ENCODE assay signal across 24 cellular contexts in genomic region chr4:176207839-176208238, GRCh38. TPM values are rescaled to one million over a fixed set of nuclear protein-coding genes. Genes with fewer than 3 reads are reported as not detected.
A peak's percentile ranks its signal among the peaks of the same experiment; 100 is the strongest.
DNase-seq lines count a peak whose midpoint lies in the region; ATAC-seq and TF ChIP-seq lines count a peak whose summit lies in the region.
"Had no signal": no experiment of that assay in that cellular context is flagged by ENCODE, and none has a peak within 500 bp of the region (broad histone marks: within the 10 kb centered on the region; RNA-seq: fewer than 3 reads in every experiment).

No MANE protein-coding gene starts in this region.

- no peaks in the 10 kb centered on the region for H3K4me1 ChIP-seq in thyroid gland

- intact Hi-C loops in thyroid gland (cut with DNase I), result loop anchor here (10.0 kb wide), 1 partner anchor 107 kb away; the partner anchor contains the start of gene SPCS3

- H3K36me3 ChIP-seq in thyroid gland, result no peaks in the 10 kb centered on the region

- H3K27ac ChIP-seq in thyroid gland, result no peak overlapping the region
- H3K27ac ChIP-seq: HL-60 had no signal

- 78 to 95% methylated on average over 5 of the region's 5 CpGs for WGBS in thyroid gland, 2 donors

- H3K27me3 ChIP-seq in thyroid gland, result no peaks in the 10 kb centered on the region

- no peak overlapping the region for H3K4me3 ChIP-seq in thyroid gland (replicated peaks in 1 of 3)

- TF ChIP-seq POLR2A in thyroid gland (IDR thresholded peaks at IDR 0.05), result no peak

- DNase-seq in A172 (ENCODE audit: low spot score) (peak; percentile 12), DMS 273 treated with DMSO at 0.1 percent for 48 hours (lab: John Stamatoyannopoulos, UW) (peak; percentile 18), NCI-H1048 (lab: John Stamatoyannopoulos, UW) (peak; percentile 21), amniotic epithelial cell (ENCODE audit: low read depth) (peak; percentile 26), D341Med (ENCODE audit: low spot score) (no peak), thyroid gland (no peak)
- DNase-seq: ACHN, C1 segment of cervical spinal cord, DND-41, GDM1, IMR-90, MM.1S, NCI-H1092 treated with DMSO at 0.1 percent for 48 hours, NCI-H146, NCI-H2081, NCI-H2171 treated with DMSO at 0.1 percent for 48 hours, NCI-H446, PC-3, RPMI8226, T-helper 17 cell had no signal

- no peak for ATAC-seq in HG03457 (IDR thresholded peaks at IDR 0.05; ENCODE audit: unreplicated experiment)
- ATAC-seq: PC-3, T-helper 17 cell had no signal

- no peaks in the 10 kb centered on the region for H3K9me3 ChIP-seq in thyroid gland

- TF ChIP-seq CTCF in thyroid gland (IDR thresholded peaks at IDR 0.05), result no peak

RNA-seq across cellular contexts. Expression of gene SPATA4, which starts 12.5 kb away (rescaled TPM):
- total RNA-seq in A172 (2014; rRNA removed; shearing (Covaris generic)), result 0.19 TPM in 1 of 2 replicates, not detected in the other
- 1 to 10 TPM in 2 of 4 donors, under 1 TPM in 2; 0.40 to 2.2 (median 1.1) TPM for total RNA-seq in thyroid gland
- total RNA-seq: H1, HT1080, T-helper 17 cell had no signal

Comparison
In these comparisons a context has a peak if more than half of its experiments do, and no peak if none do; other contexts are left out.
1. DNase-seq: peak in A172 (single experiment), DMS 273 treated with DMSO at 0.1 percent for 48 hours (single experiment), NCI-H1048 (single experiment) and amniotic epithelial cell (single experiment); none in D341Med (single experiment) and thyroid gland (0 of 2).